ENCODE assay signal across 19 cellular contexts in genomic region chr1:6488602-6489382, GRCh38. TPM values are rescaled to one million over a fixed set of nuclear protein-coding genes. Genes with fewer than 3 reads are reported as not detected.
DNase-seq lines count a peak whose midpoint lies in the region; ATAC-seq, FAIRE-seq and TF ChIP-seq lines count a peak whose summit lies in the region.
"Had no signal": no experiment of that assay in that cellular context is flagged by ENCODE, and none has a peak within 500 bp of the region (broad histone marks: within the 10 kb centered on the region; RNA-seq: fewer than 3 reads in every experiment).

No MANE protein-coding gene starts in this region.

- H3K4me2 ChIP-seq in astrocyte (ENCODE audit: low read length): peak overlapping the region; percentile 100

- H3K9me3 Mint-ChIP-seq in astrocyte (ENCODE audit: unreplicated experiment) (no peaks in the 10 kb centered on the region), Caco-2 (ENCODE audit: unreplicated experiment) (no peaks in the 10 kb centered on the region)
- H3K9me3 Mint-ChIP-seq: natural killer cell; stimulated activated memory B cell treated with anti-CD40 and anti-IgM and Interleukin-4, amounts not matched to agents 10 μg/mL and 1 μg/mL and 100 μg/mL, for 72 hours had no signal

- no peak overlapping the region for H3K4me3 Mint-ChIP-seq in astrocyte (ENCODE audit: unreplicated experiment)
- no peak overlapping the region for H3K4me3 Mint-ChIP-seq in Caco-2 (ENCODE audit: unreplicated experiment)
- H3K4me3 Mint-ChIP-seq: activated CD4-positive, alpha-beta T cell treated with anti-CD3 and anti-CD28 coated beads for 36 hours; natural killer cell; stimulated activated memory B cell treated with anti-CD40 and anti-IgM and Interleukin-4, amounts not matched to agents 10 μg/mL and 1 μg/mL and 100 μg/mL, for 72 hours had no signal

- CTCF ChIA-PET in HEK293 (lab: Yijun Ruan, JAX) (interaction anchor here (0.6 to 3.6 kb wide), 16 partner anchors 9 to 306 kb away, joined by 3 to 40 read pairs (median 5); no protein-coding TSS in a partner anchor), Caco-2 (lab: Charles Lee) (interaction anchor here (0.6 to 3.2 kb wide), 4 partner anchors 9 to 93 kb away, joined by 3 to 16 read pairs (median 4); no protein-coding TSS in a partner anchor)

- no TSS peak for BruUV-seq in Caco-2 (replicated peaks; lab: Mats Ljungman, UMichigan)

- no peaks in the 10 kb centered on the region for H3K27me3 Mint-ChIP-seq in astrocyte (ENCODE audit: low read depth, unreplicated experiment)
- H3K27me3 Mint-ChIP-seq in Caco-2 (ENCODE audit: insufficient read depth, unreplicated experiment): no peaks in the 10 kb centered on the region

- H3K4me1 ChIP-seq in HEK293 (ENCODE audit: control insufficient read depth, insufficient read depth, low read length): no peaks in the 10 kb centered on the region
- peaks cover 43% of the 10 kb centered on the region for H3K4me1 ChIP-seq in astrocyte (ENCODE audit: insufficient read depth, low read length)
- peaks cover 21 to 30% of the 10 kb centered on the region in 2 donors for H3K4me1 ChIP-seq in mucosa of rectum (ENCODE audit: control insufficient read depth in 2 of 2, insufficient read depth in 2 of 2, low read length in 2 of 2)
- peaks cover 10% of the 10 kb centered on the region; the same call in 1 of the 2 replicates for H3K4me1 ChIP-seq in Caco-2

- H3K79me2 ChIP-seq in astrocyte (ENCODE audit: insufficient read depth, low read length): peaks cover 65% of the 10 kb centered on the region

- no peak for TF ChIP-seq POLR2A in GM12891 (IDR thresholded peaks at IDR 0.05; ENCODE audit: low read depth, low read length)

- H3K9ac ChIP-seq in astrocyte (ENCODE audit: low read length) (peak overlapping the region; percentile 96), mucosa of rectum (ENCODE audit: low read depth in 1 of 2, low read length in 2 of 2) (peak overlapping the region; percentile 32 to 76)

- H3K4me1 Mint-ChIP-seq in astrocyte (ENCODE audit: low read depth, unreplicated experiment) (peaks cover 8% of the 10 kb centered on the region), Caco-2 (ENCODE audit: low read depth, unreplicated experiment) (peaks cover 9% of the 10 kb centered on the region)

- TF ChIP-seq CTCF in HEK293 (tag by site-specific recombination; IDR thresholded peaks at IDR 0.05) (no peak), astrocyte (IDR thresholded peaks at IDR 0.05; ENCODE audit: insufficient read depth, low read depth, low read length) (no peak), Caco-2 (IDR thresholded peaks at IDR 0.05; ENCODE audit: insufficient read depth in 1 of 2, low read depth in 1 of 2, low read length in 1 of 2, severe bottlenecking in 1 of 2, unreplicated experiment in 1 of 2) (no peak)

- H3K4me3 ChIP-seq in HEK293 (ENCODE audit: low read depth, low read length) (no peak overlapping the region), astrocyte (ENCODE audit: insufficient read depth, low read depth, low read length) (no peak overlapping the region), mucosa of rectum (ENCODE audit: low read length in 2 of 2) (no peak overlapping the region), Caco-2 (ENCODE audit: low read depth, low read length) (no peak overlapping the region)

- peaks cover 11% of the 10 kb centered on the region for H4K20me1 ChIP-seq in astrocyte (ENCODE audit: insufficient read depth, low read length)

- H3K27ac ChIP-seq in HEK293 (ENCODE audit: extremely low read depth, low read depth, low read length) (no peak overlapping the region), astrocyte (ENCODE audit: low read depth, low read length) (peak overlapping the region; percentile 37), mucosa of rectum (ENCODE audit: low read depth in 2 of 2, low read length in 2 of 2) (peak overlapping the region; percentile 54 to 57)

- H3K27me3 ChIP-seq in astrocyte (ENCODE audit: insufficient read depth, low read length) (no peaks in the 10 kb centered on the region), mucosa of rectum (ENCODE audit: control insufficient read depth in 2 of 2, insufficient read depth in 2 of 2, low read length in 2 of 2) (peaks cover 5 to 7% of the 10 kb centered on the region in 2 donors), Caco-2 (replicated peaks; ENCODE audit: control insufficient read depth, insufficient read depth, low read length) (no peaks in the 10 kb centered on the region)

- ATAC-seq in GM19324 (IDR thresholded peaks at IDR 0.05; ENCODE audit: low FRiP score, unreplicated experiment): no peak
- ATAC-seq: activated CD4-positive, alpha-beta T cell treated with anti-CD3 and anti-CD28 coated beads for 36 hours; left cardiac atrium; natural killer cell; right cardiac atrium; stimulated activated memory B cell treated with anti-CD40 and anti-IgM and Interleukin-4, amounts not matched to agents 10 μg/mL and 1 μg/mL and 100 μg/mL, for 72 hours had no signal

- FAIRE-seq in astrocyte (lab: Jason Lieb, UNC) (no peak), GM12891 (lab: Jason Lieb, UNC) (no peak)

- no peak overlapping the region for H2AFZ ChIP-seq in astrocyte (ENCODE audit: low read depth, low read length)

- H3K27ac Mint-ChIP-seq in astrocyte (ENCODE audit: unreplicated experiment) (no peak overlapping the region), Caco-2 (ENCODE audit: unreplicated experiment) (no peak overlapping the region)
- H3K27ac Mint-ChIP-seq: activated CD4-positive, alpha-beta T cell treated with anti-CD3 and anti-CD28 coated beads for 36 hours; natural killer cell; stimulated activated memory B cell treated with anti-CD40 and anti-IgM and Interleukin-4, amounts not matched to agents 10 μg/mL and 1 μg/mL and 100 μg/mL, for 72 hours had no signal

- H3K9me3 ChIP-seq in HEK293 (ENCODE audit: control insufficient read depth, insufficient read depth, low read depth, low read length): no peaks in the 10 kb centered on the region
- no peaks in the 10 kb centered on the region for H3K9me3 ChIP-seq in astrocyte (ENCODE audit: insufficient read depth, low read depth, low read length)
- no peaks in the 10 kb centered on the region for H3K9me3 ChIP-seq in mucosa of rectum (ENCODE audit: control insufficient read depth in 2 of 2, low read length in 2 of 2)
- H3K9me3 ChIP-seq in Caco-2: no peaks in the 10 kb centered on the region
- H3K9me3 ChIP-seq: HAP-1 had no signal

- H3K36me3 ChIP-seq in HEK293 (ENCODE audit: control insufficient read depth in 2 of 2, insufficient read depth in 1 of 2, low read length in 2 of 2) (no peaks in the 10 kb centered on the region), astrocyte (ENCODE audit: insufficient read depth, low read length) (no peaks in the 10 kb centered on the region), mucosa of rectum (ENCODE audit: control insufficient read depth in 2 of 2, insufficient read depth in 2 of 2, low read length in 2 of 2) (no peaks in the 10 kb centered on the region), Caco-2 (ENCODE audit: control insufficient read depth, insufficient read depth, low read length) (no peaks in the 10 kb centered on the region)
- H3K36me3 ChIP-seq: HAP-1 had no signal

- POLR2A ChIA-PET in HEK293 (lab: Yijun Ruan, JAX): no interaction called here
- POLR2A ChIA-PET in Caco-2 (lab: Charles Lee): no interaction called here

- H3K36me3 Mint-ChIP-seq in astrocyte (ENCODE audit: low read depth, unreplicated experiment) (peaks cover 2% of the 10 kb centered on the region), Caco-2 (ENCODE audit: insufficient read depth, unreplicated experiment) (no peaks in the 10 kb centered on the region)
- H3K36me3 Mint-ChIP-seq: natural killer cell; stimulated activated memory B cell treated with anti-CD40 and anti-IgM and Interleukin-4, amounts not matched to agents 10 μg/mL and 1 μg/mL and 100 μg/mL, for 72 hours had no signal

- intact Hi-C loops in Caco-2 (cut with micrococcal nuclease; ENCODE audit: unreplicated experiment): loop anchor here (1.0 kb wide), 1 partner anchor 65 kb away; no protein-coding TSS in a partner anchor

- DNase-seq in A172 (ENCODE audit: low spot score) (peak; percentile 35), astrocyte (ENCODE audit: low read depth) (no peak), NCI-H1105 treated with DMSO at 0.1 percent for 48 hours (lab: John Stamatoyannopoulos, UW) (no peak), Caco-2 (no peak), GM12891 (ENCODE audit: insufficient read length, low spot score) (no peak)
- DNase-seq: activated CD4-positive, alpha-beta T cell treated with anti-CD3 and anti-CD28 coated beads for 36 hours; activated T-cell treated with anti-CD3 and anti-CD28 coated beads, Interleukin-2, amount 50 U/mL, for 1 hour; DMS79; erythroblast; KG1; left cardiac atrium; natural killer cell; NCI-H1417 treated with DMSO at 0.1 percent for 48 hours; right cardiac atrium had no signal

TF ChIP-seq in HEK293, 187 proteins besides CTCF, POLR2A, EP300 and RAD21 (continues in another document):
- no peak for TF ChIP-seq MEIS1 (CRISPR knock-in tag; IDR thresholded peaks at IDR 0.05; ENCODE audit: borderline replicate concordance)
- TF ChIP-seq IKZF3 (tag by site-specific recombination; IDR thresholded peaks at IDR 0.05): no peak
- no peak for TF ChIP-seq REPIN1 (tag by site-specific recombination; IDR thresholded peaks at IDR 0.05; ENCODE audit: low read depth)
- peak; percentile 91 for TF ChIP-seq ZNF341 (tag by site-specific recombination; IDR thresholded peaks at IDR 0.05; ENCODE audit: low read depth)
- TF ChIP-seq OSR2 (tag by site-specific recombination; IDR thresholded peaks at IDR 0.05): no peak
- peak; percentile 98 for TF ChIP-seq KLF1 (tag by site-specific recombination; IDR thresholded peaks at IDR 0.05)

TF ChIP-seq in GM12891, 5 proteins besides CTCF, POLR2A, EP300 and RAD21:
- TF ChIP-seq SPI1 (IDR thresholded peaks at IDR 0.05; ENCODE audit: low read depth, low read length): no peak
TF ChIP-seq in GM12891: peak in this region for 0.

RNA-seq across cellular contexts. Expression of gene PLEKHG5, which starts 2.7 kb away (rescaled TPM):
- 8.6 and 10.1 TPM in 2 replicates for total RNA-seq in A172 (2014; rRNA removed; shearing (Covaris generic))
- total RNA-seq in astrocyte (23.0 and 25.1 TPM in 2 replicates), Caco-2 (2022) (11.6 and 12.2 TPM in 2 replicates)
- polyA plus RNA-seq in GM12891 (2012; ENCODE audit: low read depth, missing spikeins): 0.24 TPM

RNA-seq across cellular contexts. Expression of gene TNFRSF25, which starts 22.8 kb away (rescaled TPM):
- total RNA-seq in A172 (2014; rRNA removed; shearing (Covaris generic)): 5.1 and 6.2 TPM in 2 replicates
- total RNA-seq in astrocyte: 16.5 and 18.8 TPM in 2 replicates
- total RNA-seq in Caco-2 (2022): 15.0 and 16.3 TPM in 2 replicates
- 0.46 TPM for polyA plus RNA-seq in GM12891 (2012; ENCODE audit: low read depth, missing spikeins)
